9 cellular contexts compared by ENCODE assay signal in the genomic region with DNA sequence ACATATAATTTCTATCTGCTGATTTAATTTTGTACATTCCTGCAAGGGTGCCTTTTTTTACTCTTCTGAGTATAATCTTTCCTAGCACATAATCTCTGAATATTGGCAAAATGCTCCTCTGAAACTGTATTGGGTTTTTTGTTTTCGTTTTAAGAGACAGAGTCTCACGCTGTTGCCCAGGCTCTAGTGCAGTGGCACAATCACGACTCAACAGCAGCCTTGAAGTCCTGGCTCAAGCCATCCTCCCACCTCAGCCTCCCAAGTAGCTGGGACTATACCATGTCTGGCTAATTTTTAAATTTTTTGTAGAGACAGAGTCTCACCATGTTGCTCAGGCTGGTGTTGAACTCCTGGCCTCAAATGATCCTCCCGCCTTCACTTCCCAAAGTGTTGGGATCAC.
A peak's percentile ranks its signal among the peaks of the same experiment; 100 is the strongest.
DNase-seq lines count a peak whose midpoint lies in the region; ATAC-seq, FAIRE-seq and TF ChIP-seq lines count a peak whose summit lies in the region.
"Had no signal": no experiment of that assay in that cellular context is flagged by ENCODE, and none has a peak within 500 bp of the region (broad histone marks: within the 10 kb centered on the region; RNA-seq: fewer than 3 reads in every experiment).

No MANE protein-coding gene starts in this region.

- TF ChIP-seq RAD21 in HepG2 (CRISPR knock-in tag; IDR thresholded peaks at IDR 0.05), result no peak

- peaks cover 58% of the 10 kb centered on the region for H3K4me1 Mint-ChIP-seq in activated T-cell treated with anti-CD3 and anti-CD28 coated beads, Interleukin-2, amount 50 U/mL, for 4 hours (ENCODE audit: low read depth)
- peaks cover 64% of the 10 kb centered on the region for H3K4me1 Mint-ChIP-seq in activated naive CD8-positive, alpha-beta T cell treated with anti-CD3 and anti-CD28 coated beads, Interleukin-2, amount 50 U/mL, for 24 hours

- 22% methylated on average over 3 of the region's 4 CpGs for WGBS in HepG2 (ENCODE audit: low lambda C conversion rate)
- WGBS in thymus, result 28% methylated on average over 4 of the region's 4 CpGs

- peaks cover 4% of the 10 kb centered on the region for H3K36me3 Mint-ChIP-seq in activated T-cell treated with anti-CD3 and anti-CD28 coated beads, Interleukin-2, amount 50 U/mL, for 4 hours (ENCODE audit: insufficient read depth)
- H3K36me3 Mint-ChIP-seq in activated naive CD8-positive, alpha-beta T cell treated with anti-CD3 and anti-CD28 coated beads, Interleukin-2, amount 50 U/mL, for 24 hours (ENCODE audit: low read depth), result peaks cover 3% of the 10 kb centered on the region

- H3K27me3 Mint-ChIP-seq in activated T-cell treated with anti-CD3 and anti-CD28 coated beads, Interleukin-2, amount 50 U/mL, for 4 hours (ENCODE audit: low read depth), result no peaks in the 10 kb centered on the region
- H3K27me3 Mint-ChIP-seq in activated naive CD8-positive, alpha-beta T cell treated with anti-CD3 and anti-CD28 coated beads, Interleukin-2, amount 50 U/mL, for 24 hours, result no peaks in the 10 kb centered on the region

- DNase-seq in activated T-cell treated with anti-CD3 and anti-CD28 coated beads, Interleukin-2, amount 50 U/mL, for 4 hours, result no peak
- DNase-seq in activated T-cell treated with anti-CD3 and anti-CD28 coated beads, Interleukin-2, amount 50 U/mL, for 48 hours, result no peak
- DNase-seq in activated naive CD8-positive, alpha-beta T cell treated with anti-CD3 and anti-CD28 coated beads, Interleukin-2, amount 50 U/mL, for 24 hours, result no peak
- DNase-seq in HepG2 (ENCODE audit: low spot score), result no peak
- DNase-seq in 8988T, result no peak
- DNase-seq: NCI-H146 had no signal

- peaks cover 98% of the 10 kb centered on the region for H3K79me2 ChIP-seq in HepG2 (ENCODE audit: insufficient read depth, low read length)

- POLR2A ChIA-PET in HepG2 (lab: Yijun Ruan, JAX), result interaction anchor here (3.0 to 7.5 kb wide), 6 partner anchors 12 to 58 kb away, joined by 14 to 108 read pairs (median 23); no protein-coding TSS in a partner anchor

- intact Hi-C loops in HepG2 (cut with micrococcal nuclease; ENCODE audit: unreplicated experiment), result loop anchor here (5.0 kb wide), 1 partner anchor 56 kb away; no protein-coding TSS in a partner anchor

- no peaks in the 10 kb centered on the region; a peak in 1 of 5 replicates for H3K27me3 ChIP-seq in HepG2 (ENCODE audit: control insufficient read depth in 1 of 2, insufficient read depth in 2 of 2, low read length in 2 of 2)
- no peaks in the 10 kb centered on the region for H3K27me3 ChIP-seq in thymus (ENCODE audit: control insufficient read depth, insufficient read depth)

- H2AFZ ChIP-seq in HepG2 (ENCODE audit: low read length), result no peak overlapping the region

- BruUV-seq in HepG2 (replicated peaks; lab: Mats Ljungman, UMichigan), result no TSS peak

- no peak for FAIRE-seq in HepG2 (lab: Jason Lieb, UNC)

- peaks cover 56% of the 10 kb centered on the region for H4K20me1 ChIP-seq in HepG2 (ENCODE audit: insufficient read depth, low read length)

- no peak for ATAC-seq in activated T-cell treated with anti-CD3 and anti-CD28 coated beads, Interleukin-2, amount 50 U/mL, for 4 hours
- no peak for ATAC-seq in activated naive CD8-positive, alpha-beta T cell treated with anti-CD3 and anti-CD28 coated beads, Interleukin-2, amount 50 U/mL, for 24 hours
- no peak for ATAC-seq in HepG2
- ATAC-seq in GM21737 (IDR thresholded peaks at IDR 0.05; ENCODE audit: unreplicated experiment), result no peak
- ATAC-seq in HG02938 (IDR thresholded peaks at IDR 0.05; ENCODE audit: unreplicated experiment), result no peak

- 0 out of 4 replicates have a peak, but pooled peaks of 1 of the 2 experiments have one; percentile 7 for TF ChIP-seq POLR2A in HepG2 (IDR thresholded peaks at IDR 0.05; ENCODE audit: insufficient read depth in 1 of 2, low read depth in 2 of 2, low read length in 2 of 2)

- H3K4me3 ChIP-seq in HepG2 (replicated peaks in 1 of 3; ENCODE audit: insufficient read depth in 1 of 3, low read depth in 2 of 3, low read length in 3 of 3), result peak overlapping the region; percentile 86 to 99 (median 91)
- H3K4me3 ChIP-seq in thymus (ENCODE audit: low read length), result peak overlapping the region; percentile 76

- H3K9ac ChIP-seq in HepG2 (ENCODE audit: insufficient read depth, low read depth, low read length), result peak overlapping the region; percentile 98

- H3K4me1 ChIP-seq in HepG2 (ENCODE audit: insufficient read depth, low read length) (peaks cover 67% of the 10 kb centered on the region), thymus (ENCODE audit: control insufficient read depth, insufficient read depth, low read length) (peaks cover 14% of the 10 kb centered on the region)

- TF ChIP-seq EP300 in HepG2 (IDR thresholded peaks at IDR 0.05; ENCODE audit: low read depth in 2 of 2, low read length in 2 of 2) (no peak), HepG2 (CRISPR knock-in tag; IDR thresholded peaks at IDR 0.05; ENCODE audit: borderline replicate concordance) (no peak)

- H3K27ac ChIP-seq in HepG2 (ENCODE audit: extremely low read length, insufficient read depth, low read length), result peak overlapping the region; percentile 93
- H3K27ac ChIP-seq in thymus (ENCODE audit: low read depth), result peak overlapping the region; percentile 3

- no peaks in the 10 kb centered on the region for H3K9me3 Mint-ChIP-seq in activated T-cell treated with anti-CD3 and anti-CD28 coated beads, Interleukin-2, amount 50 U/mL, for 4 hours
- H3K9me3 Mint-ChIP-seq in activated naive CD8-positive, alpha-beta T cell treated with anti-CD3 and anti-CD28 coated beads, Interleukin-2, amount 50 U/mL, for 24 hours, result no peaks in the 10 kb centered on the region

- in situ Hi-C loops in HepG2 (cut with HindIII; ENCODE audit: extremely low pct_ligation_motif_present, low pct_unique_long_range_greater_than_20kb), result no loop called here

- peak overlapping the region; percentile 86 for H3K4me3 Mint-ChIP-seq in activated T-cell treated with anti-CD3 and anti-CD28 coated beads, Interleukin-2, amount 50 U/mL, for 4 hours
- H3K4me3 Mint-ChIP-seq in activated naive CD8-positive, alpha-beta T cell treated with anti-CD3 and anti-CD28 coated beads, Interleukin-2, amount 50 U/mL, for 24 hours, result peak overlapping the region; percentile 91

- H3K36me3 ChIP-seq in HepG2 (replicated peaks in 1 of 2; ENCODE audit: control insufficient read depth in 1 of 2, insufficient read depth in 2 of 2, low read length in 2 of 2), result peaks cover 0 to 22% of the 10 kb centered on the region in 2 experiments; a peak in 4 of 5 replicates
- H3K36me3 ChIP-seq in thymus (ENCODE audit: control insufficient read depth, insufficient read depth), result no peaks in the 10 kb centered on the region

- CTCF ChIA-PET in HepG2 (lab: Yijun Ruan, JAX; ENCODE audit: low intra/inter-chr PET ratio, low total read pairs), result no interaction called here

- TF ChIP-seq CTCF in HepG2 (CRISPR knock-in tag; IDR thresholded peaks at IDR 0.05), result no peak

- H3K9me3 ChIP-seq in HepG2 (ENCODE audit: low read length) (no peaks in the 10 kb centered on the region), thymus (ENCODE audit: control insufficient read depth) (no peaks in the 10 kb centered on the region)

- H3K27ac Mint-ChIP-seq in activated naive CD8-positive, alpha-beta T cell treated with anti-CD3 and anti-CD28 coated beads, Interleukin-2, amount 50 U/mL, for 24 hours, result peak overlapping the region; percentile 91

- peak overlapping the region; percentile 91 for H3K4me2 ChIP-seq in HepG2 (ENCODE audit: low read depth, low read length)

TF ChIP-seq in HepG2, 621 proteins besides CTCF, POLR2A, EP300 and RAD21 (continues in another document):
- TF ChIP-seq ZNF639 (CRISPR knock-in tag; conservative IDR thresholded peaks at IDR 0.05), result no peak
- TF ChIP-seq, protein P1, sequence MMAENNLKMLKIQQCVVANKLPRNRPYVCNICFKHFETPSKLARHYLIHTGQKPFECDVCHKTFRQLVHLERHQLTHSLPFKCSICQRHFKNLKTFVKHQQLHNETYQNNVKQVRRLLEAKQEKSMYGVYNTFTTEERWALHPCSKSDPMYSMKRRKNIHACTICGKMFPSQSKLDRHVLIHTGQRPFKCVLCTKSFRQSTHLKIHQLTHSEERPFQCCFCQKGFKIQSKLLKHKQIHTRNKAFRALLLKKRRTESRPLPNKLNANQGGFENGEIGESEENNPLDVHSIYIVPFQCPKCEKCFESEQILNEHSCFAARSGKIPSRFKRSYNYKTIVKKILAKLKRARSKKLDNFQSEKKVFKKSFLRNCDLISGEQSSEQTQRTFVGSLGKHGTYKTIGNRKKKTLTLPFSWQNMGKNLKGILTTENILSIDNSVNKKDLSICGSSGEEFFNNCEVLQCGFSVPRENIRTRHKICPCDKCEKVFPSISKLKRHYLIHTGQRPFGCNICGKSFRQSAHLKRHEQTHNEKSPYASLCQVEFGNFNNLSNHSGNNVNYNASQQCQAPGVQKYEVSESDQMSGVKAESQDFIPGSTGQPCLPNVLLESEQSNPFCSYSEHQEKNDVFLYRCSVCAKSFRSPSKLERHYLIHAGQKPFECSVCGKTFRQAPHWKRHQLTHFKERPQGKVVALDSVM (CRISPR knock-in tag; IDR thresholded peaks at IDR 0.05), result peak; percentile 73
- no peak for TF ChIP-seq POLR2G (IDR thresholded peaks at IDR 0.05; ENCODE audit: low read depth, low read length)
- TF ChIP-seq TGIF2 (CRISPR knock-in tag; IDR thresholded peaks at IDR 0.05), result no peak
- TF ChIP-seq ZBTB21 (CRISPR knock-in tag; IDR thresholded peaks at IDR 0.05), result no peak
- no peak for TF ChIP-seq HNRNPH1 (optimal IDR thresholded peaks at IDR 0.05; ENCODE audit: low read depth, low read length)
